8 cellular contexts compared by ENCODE assay signal in the genomic region with DNA sequence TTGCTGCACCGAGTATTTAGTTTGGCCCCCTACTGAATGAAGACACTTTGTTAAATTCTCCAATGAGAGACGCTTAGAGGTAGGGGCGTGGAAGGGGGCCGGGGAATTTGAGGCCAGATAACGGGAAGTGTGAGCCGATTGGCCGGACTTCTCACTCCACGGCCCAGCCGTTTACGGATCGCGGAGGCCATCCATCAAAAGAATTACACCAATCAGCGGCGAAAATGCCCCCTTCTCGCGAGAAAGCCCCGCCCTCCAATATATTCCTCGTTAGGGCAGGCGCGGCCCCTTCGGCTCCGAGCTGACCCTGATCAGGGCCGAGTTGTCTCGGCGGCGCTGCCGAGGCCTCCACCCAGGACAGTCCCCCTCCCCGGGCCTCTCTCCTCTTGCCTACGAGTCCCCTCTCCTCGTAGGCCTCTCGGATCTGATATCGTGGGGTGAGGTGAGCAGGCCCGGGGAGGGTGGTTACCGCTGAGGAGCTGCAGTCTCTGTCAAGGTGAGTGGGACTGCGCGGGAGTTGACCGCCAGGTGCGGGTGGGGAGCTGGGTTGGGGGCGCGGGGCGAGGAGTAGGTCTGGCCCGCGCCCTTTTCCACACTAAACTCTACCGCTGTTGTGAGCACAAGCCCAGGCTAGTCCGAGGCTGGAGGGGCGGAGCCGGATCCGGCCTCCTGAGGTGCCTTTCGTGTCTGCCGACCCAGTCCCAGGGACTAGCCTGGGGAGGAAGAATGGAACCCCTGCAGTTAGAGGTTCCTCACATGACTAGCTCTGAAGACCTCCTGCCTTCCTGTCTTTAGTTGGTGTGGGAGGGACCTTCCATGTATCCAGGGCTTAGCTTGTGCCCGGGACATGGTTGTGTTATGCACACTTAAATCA. TPM values are rescaled to one million over a fixed set of nuclear protein-coding genes. Genes with fewer than 3 reads are reported as not detected.
DNase-seq lines count a peak whose midpoint lies in the region; ATAC-seq and TF ChIP-seq lines count a peak whose summit lies in the region.

A gene with protein sequence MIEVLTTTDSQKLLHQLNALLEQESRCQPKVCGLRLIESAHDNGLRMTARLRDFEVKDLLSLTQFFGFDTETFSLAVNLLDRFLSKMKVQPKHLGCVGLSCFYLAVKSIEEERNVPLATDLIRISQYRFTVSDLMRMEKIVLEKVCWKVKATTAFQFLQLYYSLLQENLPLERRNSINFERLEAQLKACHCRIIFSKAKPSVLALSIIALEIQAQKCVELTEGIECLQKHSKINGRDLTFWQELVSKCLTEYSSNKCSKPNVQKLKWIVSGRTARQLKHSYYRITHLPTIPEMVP (plus strand): TSS at position 287 of the 874 bp plus-strand sequence. CDS start 1,662 bp downstream, outside the sequence.

- intact Hi-C loops in left lung (cut with DNase I) = no loop called here

- DNase-seq in NCI-H748 treated with DMSO at 0.1 percent for 48 hours (lab: John Stamatoyannopoulos, UW) (peak; percentile 95), dermis blood vessel endothelial cell (peak; percentile 97), left lung (peak; percentile 95)
- peak; percentile 86 to 91 for DNase-seq in activated CD4-positive, alpha-beta T cell treated with anti-CD3 and anti-CD28 coated beads, Interleukin-2, amount 50 U/mL, for 48 hours
- peak; percentile 76 to 80 for DNase-seq in stimulated activated CD4-positive, alpha-beta T cell treated with anti-CD3 and anti-CD28 coated beads, Interleukin-2, amount 100 ng/mL, for 48 hours

- TF ChIP-seq CTCF in C4-2B (conservative IDR thresholded peaks at IDR 0.05) (no peak), left lung (IDR thresholded peaks at IDR 0.05) (no peak)

- H3K27ac ChIP-seq in C4-2B (peak within 1 kb of the TSS; percentile 96), left lung (peak within 1 kb of the TSS; percentile 82)

- peaks cover 3 to 22% of the 10 kb centered on the region in 2 donors for H3K36me3 ChIP-seq in left lung

- H3K9me3 ChIP-seq in left lung = no peaks in the 10 kb centered on the region

- H3K27me3 ChIP-seq in left lung = no peaks in the 10 kb centered on the region

- peak within 1 kb of the TSS; percentile 92 to 93 for H3K4me3 ChIP-seq in left lung

- ATAC-seq in GM19372 (IDR thresholded peaks at IDR 0.05; ENCODE audit: low read depth, unreplicated experiment) = peak; percentile 94
- ATAC-seq in HG03558 (IDR thresholded peaks at IDR 0.05; ENCODE audit: extremely low read depth, unreplicated experiment) = peak; percentile 84
- ATAC-seq in left lung = peak; percentile 96

- peaks cover 11 to 28% of the 10 kb centered on the region in 2 donors for H3K4me1 ChIP-seq in left lung

RNA-seq across cellular contexts. Expression of the gene that starts here (rescaled TPM):
- 379 and 441 TPM in 2 replicates for total RNA-seq in dermis blood vessel endothelial cell
- 100 to 1,000 TPM in 1 of 2 donors, 10 to 100 TPM in 1; 76.0 to 132 TPM for total RNA-seq in left lung

Comparison
In these comparisons a context has a peak if more than half of its experiments do, and no peak if none do; other contexts are left out.
1. Peak in every context shown above with its lines: DNase-seq, ATAC-seq, H3K4me3 ChIP-seq and H3K27ac ChIP-seq.